Comparison of ENCODE assay signal across 20 cellular contexts in genomic region chr3:52547143-52547542, GRCh38. TPM values are rescaled to one million over a fixed set of nuclear protein-coding genes. Genes with fewer than 3 reads are reported as not detected.
A peak's percentile ranks its signal among the peaks of the same experiment; 100 is the strongest.
DNase-seq lines count a peak whose midpoint lies in the region; ATAC-seq, FAIRE-seq and TF ChIP-seq lines count a peak whose summit lies in the region.
"Had no signal": no experiment of that assay in that cellular context is flagged by ENCODE, and none has a peak within 500 bp of the region (broad histone marks: within the 10 kb centered on the region; RNA-seq: fewer than 3 reads in every experiment).

No MANE protein-coding gene starts in this region.

- H3K4me3 Mint-ChIP-seq in activated T-cell treated with anti-CD3 and anti-CD28 coated beads, Interleukin-2, amount 50 U/mL, for 24 hours: no peak overlapping the region
- no peak overlapping the region for H3K4me3 Mint-ChIP-seq in activated CD4-positive, alpha-beta T cell treated with anti-CD3 and anti-CD28 coated beads, Interleukin-2, amount 10 ng/mL, durations not matched to agents 7 days and 5 days
- H3K4me3 Mint-ChIP-seq: CD8-positive, alpha-beta T cell; HFFc6 had no signal

- no peaks in the 10 kb centered on the region for H3K27me3 Mint-ChIP-seq in activated T-cell treated with anti-CD3 and anti-CD28 coated beads, Interleukin-2, amount 50 U/mL, for 24 hours
- no peaks in the 10 kb centered on the region for H3K27me3 Mint-ChIP-seq in activated CD4-positive, alpha-beta T cell treated with anti-CD3 and anti-CD28 coated beads, Interleukin-2, amount 10 ng/mL, durations not matched to agents 7 days and 5 days

- H3K27ac Mint-ChIP-seq in activated T-cell treated with anti-CD3 and anti-CD28 coated beads, Interleukin-2, amount 50 U/mL, for 24 hours: peak overlapping the region; percentile 52
- no peak overlapping the region for H3K27ac Mint-ChIP-seq in activated CD4-positive, alpha-beta T cell treated with anti-CD3 and anti-CD28 coated beads, Interleukin-2, amount 10 ng/mL, durations not matched to agents 7 days and 5 days
- H3K27ac Mint-ChIP-seq: CD8-positive, alpha-beta T cell had no signal

- no peak overlapping the region for H3K18ac ChIP-seq in IMR-90 (ENCODE audit: low read depth, low read length)

- POLR2A ChIA-PET in IMR-90 (lab: Charles Lee; ENCODE audit: unreplicated experiment): no interaction called here
- POLR2A ChIA-PET in activated CD4-positive, alpha-beta T cell treated with anti-CD3 and anti-CD28 coated beads, Interleukin-2, amount 10 ng/mL, durations not matched to agents 7 days and 5 days (lab: Charles Lee): no interaction called here

- no peak overlapping the region for H2BK15ac ChIP-seq in IMR-90 (ENCODE audit: low read depth, low read length)

- dilution Hi-C loops in IMR-90 (cut with HindIII; ENCODE audit: low sequenced_read_pairs, unreplicated experiment): no loop called here

- peaks cover 2% of the 10 kb centered on the region; the same call in 1 of the 2 replicates for H3K4me1 ChIP-seq in IMR-90 (ENCODE audit: control insufficient read depth, insufficient read depth, low read length)

- no peaks in the 10 kb centered on the region for H3K27me3 ChIP-seq in IMR-90 (ENCODE audit: control insufficient read depth, insufficient read depth, low read length)
- H3K27me3 ChIP-seq: BLaER1 treated with 17β-estradiol and CSF1 and Interleukin-3, amounts not matched to agents 10 nM and 100 nM had no signal

- intact Hi-C loops in IMR-90 (cut with micrococcal nuclease): no loop called here

- in situ Hi-C loops in IMR-90 (cut with MboI; ENCODE audit: low sequenced_read_pairs): no loop called here

- no CpG with 5 or more reads among the region's 2 CpGs for WGBS in IMR-90 (ENCODE audit: extremely low coverage in 2 of 2, insufficient read length in 1 of 2), 2 experiments

- no peaks in the 10 kb centered on the region for H3K9me3 ChIP-seq in IMR-90 (ENCODE audit: control insufficient read depth, insufficient read depth, low read length)
- H3K9me3 ChIP-seq: BLaER1 treated with 17β-estradiol and CSF1 and Interleukin-3, amounts not matched to agents 10 nM and 100 nM had no signal

- TF ChIP-seq RAD21 in IMR-90 (IDR thresholded peaks at IDR 0.05; ENCODE audit: low read length): no peak

- no peak overlapping the region for H3K4ac ChIP-seq in IMR-90 (ENCODE audit: low read depth, low read length)

- H3K4me2 ChIP-seq in IMR-90 (ENCODE audit: low read depth, low read length): no peak overlapping the region
- H3K4me2 ChIP-seq: BLaER1 treated with 17β-estradiol and CSF1 and Interleukin-3, amounts not matched to agents 10 nM and 100 nM had no signal

- CTCF ChIA-PET in IMR-90 (lab: Yijun Ruan, JAX): no interaction called here
- CTCF ChIA-PET in activated CD4-positive, alpha-beta T cell treated with anti-CD3 and anti-CD28 coated beads, Interleukin-2, amount 10 ng/mL, durations not matched to agents 7 days and 5 days (lab: Charles Lee): interaction anchor here (0.8 to 1.2 kb wide), 2 partner anchors 9 to 11 kb away, joined by 3 read pairs; no protein-coding TSS in a partner anchor

- H4K5ac ChIP-seq in IMR-90 (ENCODE audit: low read depth, low read length): no peak overlapping the region

- TF ChIP-seq POLR2A in IMR-90 (IDR thresholded peaks at IDR 0.05; ENCODE audit: low read depth, low read length): no peak

- ATAC-seq in IMR-90 (ENCODE audit: low read depth) (peak; percentile 22; the same call in 1 of the 2 replicates), SK-N-SH treated with all-trans-retinoic acid at 6 μM for 48 hours (no peak), HG02763 (IDR thresholded peaks at IDR 0.05; ENCODE audit: unreplicated experiment) (no peak), HG02840 (IDR thresholded peaks at IDR 0.05; ENCODE audit: low FRiP score, unreplicated experiment) (no peak)
- ATAC-seq: CD8-positive, alpha-beta T cell had no signal

- H4K8ac ChIP-seq in IMR-90 (ENCODE audit: low read depth in 2 of 2, low read length in 2 of 2): no peak overlapping the region

- TF ChIP-seq CTCF in IMR-90 (conservative IDR thresholded peaks at IDR 0.05; ENCODE audit: low read depth, low read length): no peak

- no peak overlapping the region for H2AK5ac ChIP-seq in IMR-90 (ENCODE audit: low read depth, low read length)

- H3K4me3 ChIP-seq in IMR-90 (ENCODE audit: insufficient read depth, low read depth, low read length): no peak overlapping the region
- H3K4me3 ChIP-seq: BLaER1 treated with 17β-estradiol and CSF1 and Interleukin-3, amounts not matched to agents 10 nM and 100 nM had no signal

- no peak overlapping the region for H3K23ac ChIP-seq in IMR-90 (ENCODE audit: low read depth, low read length)

- H3K4me1 Mint-ChIP-seq in activated T-cell treated with anti-CD3 and anti-CD28 coated beads, Interleukin-2, amount 50 U/mL, for 24 hours (ENCODE audit: low read depth): peaks cover 6% of the 10 kb centered on the region
- peaks cover 12% of the 10 kb centered on the region for H3K4me1 Mint-ChIP-seq in activated CD4-positive, alpha-beta T cell treated with anti-CD3 and anti-CD28 coated beads, Interleukin-2, amount 10 ng/mL, durations not matched to agents 7 days and 5 days

- H2AFZ ChIP-seq in IMR-90 (replicated peaks; ENCODE audit: low read length, poor library complexity): no peak overlapping the region

- H4K20me1 ChIP-seq in IMR-90 (ENCODE audit: insufficient read depth, low read length): peaks cover 3% of the 10 kb centered on the region

- no peak overlapping the region for H3K56ac ChIP-seq in IMR-90 (ENCODE audit: extremely low read depth, insufficient read depth, low read length)

- H2AK9ac ChIP-seq in IMR-90 (replicated peaks; ENCODE audit: low read depth, low read length, poor library complexity): no peak overlapping the region

- peaks cover 9 to 25% of the 10 kb centered on the region in 2 experiments; a peak in 3 of 4 replicates for H3K79me1 ChIP-seq in IMR-90 (ENCODE audit: low read depth in 1 of 2, low read length in 2 of 2)

- H3K9ac ChIP-seq in IMR-90 (ENCODE audit: low read depth, low read length): no peak overlapping the region
- H3K9ac ChIP-seq: BLaER1 treated with 17β-estradiol and CSF1 and Interleukin-3, amounts not matched to agents 10 nM and 100 nM had no signal

- no peaks in the 10 kb centered on the region for H3K9me3 Mint-ChIP-seq in activated T-cell treated with anti-CD3 and anti-CD28 coated beads, Interleukin-2, amount 50 U/mL, for 24 hours
- no peaks in the 10 kb centered on the region for H3K9me3 Mint-ChIP-seq in activated CD4-positive, alpha-beta T cell treated with anti-CD3 and anti-CD28 coated beads, Interleukin-2, amount 10 ng/mL, durations not matched to agents 7 days and 5 days
- H3K9me3 Mint-ChIP-seq: CD8-positive, alpha-beta T cell; HFFc6 had no signal

- H3K27ac ChIP-seq in IMR-90 (ENCODE audit: insufficient read depth, low read length): no peak overlapping the region
- H3K27ac ChIP-seq: BLaER1 treated with 17β-estradiol and CSF1 and Interleukin-3, amounts not matched to agents 10 nM and 100 nM; HL-60 had no signal

- no peak overlapping the region for H2BK20ac ChIP-seq in IMR-90 (ENCODE audit: low read depth, low read length)

- H3K9me1 ChIP-seq in IMR-90 (ENCODE audit: insufficient read depth, low read length): no peaks in the 10 kb centered on the region

- no TSS peak for BruUV-seq in IMR-90 (replicated peaks; lab: Mats Ljungman, UMichigan)

- no peak for DNase-seq in activated T-cell treated with anti-CD3 and anti-CD28 coated beads, Interleukin-2, amount 50 U/mL, for 24 hours
- DNase-seq in activated T-cell treated with anti-CD3 and anti-CD28 coated beads, Interleukin-2, amount 50 U/mL, for 1 hour: no peak
- no peak for DNase-seq in IMR-90
- no peak for DNase-seq in activated CD4-positive, alpha-beta T cell treated with anti-CD3 and anti-CD28 coated beads, Interleukin-2, amount 10 ng/mL, durations not matched to agents 7 days and 5 days
- DNase-seq: 8988T; AML-193; CD8-positive, alpha-beta T cell; COR-L47; HCEC 1CT; HFFc6; KBM-7 had no signal

- no peak overlapping the region for H3K14ac ChIP-seq in IMR-90 (replicated peaks; ENCODE audit: low read depth, low read length)

- FAIRE-seq in islet of Langerhans (lab: Jason Lieb, UNC): peak; percentile 96
- FAIRE-seq: GM18507 had no signal

- no peak overlapping the region for H4K91ac ChIP-seq in IMR-90 (ENCODE audit: insufficient read depth, low read depth, low read length)

- peak overlapping the region; percentile 20 for H2BK5ac ChIP-seq in IMR-90 (ENCODE audit: low read depth, low read length, poor library complexity, severe bottlenecking)

- no peak overlapping the region for H2BK120ac ChIP-seq in IMR-90 (ENCODE audit: low read depth, low read length)

- H3K36me3 Mint-ChIP-seq in activated T-cell treated with anti-CD3 and anti-CD28 coated beads, Interleukin-2, amount 50 U/mL, for 24 hours (ENCODE audit: low read depth): peaks cover 82% of the 10 kb centered on the region
- peaks cover 27% of the 10 kb centered on the region for H3K36me3 Mint-ChIP-seq in activated CD4-positive, alpha-beta T cell treated with anti-CD3 and anti-CD28 coated beads, Interleukin-2, amount 10 ng/mL, durations not matched to agents 7 days and 5 days (ENCODE audit: low read depth)

- peaks cover 23% of the 10 kb centered on the region for H3K36me3 ChIP-seq in IMR-90 (ENCODE audit: control insufficient read depth, insufficient read depth, low read length)

TF ChIP-seq in IMR-90, 13 proteins besides CTCF, POLR2A, EP300 and RAD21 (continues in another document):
- TF ChIP-seq CEBPB (IDR thresholded peaks at IDR 0.05; ENCODE audit: low read depth, low read length): no peak

TF ChIP-seq in SK-N-SH treated with all-trans-retinoic acid at 6 μM for 48 hours, 23 proteins besides CTCF, POLR2A, EP300 and RAD21:
- 0 out of 2 replicates have a peak, but pooled peaks have one; percentile 39 for TF ChIP-seq ZNF70 (CRISPR knock-in tag; IDR thresholded peaks at IDR 0.05)
- TF ChIP-seq ISL1 (CRISPR knock-in tag; IDR thresholded peaks at IDR 0.05): no peak

RNA-seq across cellular contexts. Expression of gene UQCC5, which starts 10.7 kb away (rescaled TPM):
- total RNA-seq in IMR-90 (2012; rRNA removed): 1.1 and 1.4 TPM in 2 replicates
- 14.4 and 16.9 TPM in 2 replicates for polyA plus RNA-seq in IMR-90 (2012; rRNA removed)
- 1.5 and 2.6 TPM in 2 replicates for polyA plus RNA-seq in IMR-90 (2012; cell fraction: cytosol; rRNA removed)
- 0.62 and 26.4 TPM in 2 replicates for polyA plus RNA-seq in IMR-90 (2012; cell fraction: nucleus; rRNA removed; ENCODE audit: low replicate concordance)
- 10 to 100 TPM in 1 of 2 experiments, 1 to 10 TPM in 1; 8.5 to 11.7 TPM for total RNA-seq in activated CD4-positive, alpha-beta T cell treated with anti-CD3 and anti-CD28 coated beads, Interleukin-2, amount 10 ng/mL, durations not matched to agents 7 days and 5 days

RNA-seq across cellular contexts. Expression of gene NT5DC2, which starts 13.5 kb away (rescaled TPM):
- total RNA-seq in IMR-90 (2012; rRNA removed): 161 and 173 TPM in 2 replicates
- 200 and 228 TPM in 2 replicates for polyA plus RNA-seq in IMR-90 (2012; rRNA removed)
- 168 and 316 TPM in 2 replicates for polyA plus RNA-seq in IMR-90 (2012; cell fraction: cytosol; rRNA removed)
- 247 and 500 TPM in 2 replicates for polyA plus RNA-seq in IMR-90 (2012; cell fraction: nucleus; rRNA removed; ENCODE audit: low replicate concordance)
- total RNA-seq in activated CD4-positive, alpha-beta T cell treated with anti-CD3 and anti-CD28 coated beads, Interleukin-2, amount 10 ng/mL, durations not matched to agents 7 days and 5 days: 10 to 100 TPM; 22.1 to 23.8 TPM

RNA-seq across cellular contexts. Expression of gene STAB1, which starts 52.0 kb away (rescaled TPM):
- not detected in 2 replicates for total RNA-seq in IMR-90 (2012; rRNA removed)
- 0.04 TPM in 1 of 2 replicates, not detected in the other for polyA plus RNA-seq in IMR-90 (2012; rRNA removed)
- 0.04 TPM in 1 of 2 replicates, not detected in the other for polyA plus RNA-seq in IMR-90 (2012; cell fraction: cytosol; rRNA removed)
- 0.24 and 0.60 TPM in 2 replicates for polyA plus RNA-seq in IMR-90 (2012; cell fraction: nucleus; rRNA removed; ENCODE audit: low replicate concordance)
- total RNA-seq in activated CD4-positive, alpha-beta T cell treated with anti-CD3 and anti-CD28 coated beads, Interleukin-2, amount 10 ng/mL, durations not matched to agents 7 days and 5 days: under 1 TPM; 0.02 to 0.15 TPM
- total RNA-seq: Daoy, H4, HFFc6 had no signal
